In genomic region chr7:12436896-12437535, GRCh38 we compare ENCODE assay signal across 12 cellular contexts. TPM values are rescaled to one million over a fixed set of nuclear protein-coding genes. Genes with fewer than 3 reads are reported as not detected.
DNase-seq lines count a peak whose midpoint lies in the region; TF ChIP-seq lines count a peak whose summit lies in the region.
"Had no signal": no experiment of that assay in that cellular context is flagged by ENCODE, and none has a peak within 500 bp of the region (broad histone marks: within the 10 kb centered on the region; RNA-seq: fewer than 3 reads in every experiment).

No MANE protein-coding gene starts in this region.

- CTCF ChIA-PET in PC-9 (lab: Charles Lee) = interaction anchor here (0.6 kb wide), 1 partner anchor 343 kb away, joined by 4 read pairs; no protein-coding TSS in a partner anchor

- BruUV-seq in PC-9 (replicated peaks; lab: Mats Ljungman, UMichigan) = no TSS peak

- intact Hi-C loops in sigmoid colon (cut with DNase I) (no loop called here), PC-9 (cut with micrococcal nuclease; ENCODE audit: unreplicated experiment) (loop anchor here (10.0 kb wide), 1 partner anchor 58 kb away; no protein-coding TSS in a partner anchor)

- H3K4me3 Mint-ChIP-seq in glutamatergic neuron (ENCODE audit: unreplicated experiment) = no peak overlapping the region
- H3K4me3 Mint-ChIP-seq: type B pancreatic cell had no signal

- H4K20me1 ChIP-seq in PC-9 (ENCODE audit: insufficient read depth) = no peaks in the 10 kb centered on the region

- TF ChIP-seq CTCF in glutamatergic neuron (IDR thresholded peaks at IDR 0.05; ENCODE audit: partially characterized antibody, unreplicated experiment) (no peak), sigmoid colon (IDR thresholded peaks at IDR 0.05) (no peak), PC-9 (conservative IDR thresholded peaks at IDR 0.05) (no peak)

- no peaks in the 10 kb centered on the region for H3K27me3 ChIP-seq in sigmoid colon
- no peaks in the 10 kb centered on the region for H3K27me3 ChIP-seq in PC-9 (ENCODE audit: insufficient read depth, low read depth)
- H3K27me3 ChIP-seq: adrenal gland, neutrophil had no signal

- H3K9me3 Mint-ChIP-seq in glutamatergic neuron (ENCODE audit: unreplicated experiment) = peaks cover 7% of the 10 kb centered on the region
- H3K9me3 Mint-ChIP-seq: type B pancreatic cell had no signal

- DNase-seq in COR-L47 (lab: John Stamatoyannopoulos, UW) (peak; percentile 83), HuH-7 (ENCODE audit: low spot score) (peak; percentile 9), NOMO-1 treated with dmso at 0.1 percent for 144 hours (lab: John Stamatoyannopoulos, UW; ENCODE audit: unreplicated experiment) (peak; percentile 8), glutamatergic neuron (peak; percentile 44), CD1c-positive myeloid dendritic cell (ENCODE audit: extremely low spot score) (no peak), sigmoid colon (no peak), PC-9 (no peak)
- DNase-seq in activated CD4-positive, alpha-beta T cell treated with anti-CD3 and anti-CD28 coated beads for 1 hour = no peak
- DNase-seq: adrenal gland, NCI-H510A had no signal

- H3K9me2 ChIP-seq in PC-9 (ENCODE audit: insufficient read depth) = no peaks in the 10 kb centered on the region

- H3K27ac Mint-ChIP-seq in glutamatergic neuron (ENCODE audit: unreplicated experiment) = no peak overlapping the region
- H3K27ac Mint-ChIP-seq: type B pancreatic cell had no signal

- no peaks in the 10 kb centered on the region for H3K27me3 Mint-ChIP-seq in glutamatergic neuron (ENCODE audit: unreplicated experiment)

- WGBS in sigmoid colon, 2 donors = 54 to 68% methylated on average over 7 of the region's 7 CpGs

- H3K4me1 ChIP-seq in sigmoid colon (no peaks in the 10 kb centered on the region), PC-9 (replicated peaks; ENCODE audit: insufficient read depth) (no peaks in the 10 kb centered on the region)
- H3K4me1 ChIP-seq: adrenal gland had no signal

- H3K36me3 Mint-ChIP-seq in glutamatergic neuron (ENCODE audit: unreplicated experiment) = no peaks in the 10 kb centered on the region
- H3K36me3 Mint-ChIP-seq: type B pancreatic cell had no signal

- H3K36me3 ChIP-seq in sigmoid colon = no peaks in the 10 kb centered on the region
- H3K36me3 ChIP-seq in PC-9 (ENCODE audit: low read depth) = no peaks in the 10 kb centered on the region
- H3K36me3 ChIP-seq: adrenal gland, neutrophil had no signal

- POLR2A ChIA-PET in PC-9 (lab: Charles Lee; ENCODE audit: unreplicated experiment) = no interaction called here

- no peaks in the 10 kb centered on the region for H3K4me1 Mint-ChIP-seq in glutamatergic neuron (ENCODE audit: low read depth, unreplicated experiment)

- no peak for TF ChIP-seq EP300 in sigmoid colon (IDR thresholded peaks at IDR 0.05)

- H3F3A ChIP-seq in PC-9 (ENCODE audit: insufficient read depth, low read depth) = no peaks in the 10 kb centered on the region

- H3K27ac ChIP-seq in sigmoid colon (no peak overlapping the region), PC-9 (no peak overlapping the region)
- H3K27ac ChIP-seq: adrenal gland, neutrophil had no signal

- H3K4me2 ChIP-seq in PC-9 = no peak overlapping the region

- H3K79me2 ChIP-seq in PC-9 (ENCODE audit: low read depth) = no peaks in the 10 kb centered on the region

- no peak for TF ChIP-seq POLR2A in sigmoid colon (IDR thresholded peaks at IDR 0.05)

- H3K4me3 ChIP-seq in sigmoid colon (no peak overlapping the region), PC-9 (no peak overlapping the region)
- H3K4me3 ChIP-seq: adrenal gland had no signal

- H2AFZ ChIP-seq in PC-9 = no peak overlapping the region

- H3K9me3 ChIP-seq in sigmoid colon (no peaks in the 10 kb centered on the region), PC-9 (ENCODE audit: insufficient read depth, low read depth) (no peaks in the 10 kb centered on the region)
- H3K9me3 ChIP-seq: adrenal gland, neutrophil had no signal

RNA-seq across cellular contexts. Expression of gene VWDE, which starts 33.4 kb away (rescaled TPM):
- total RNA-seq in glutamatergic neuron (ENCODE audit: unreplicated experiment) (12.4 TPM), sigmoid colon (under 1 TPM in 1 of 4 donors, not detected in 3; 0.27 TPM), PC-9 (2021) (27.3 and 28.8 TPM in 2 replicates)
- polyA plus RNA-seq in sigmoid colon = under 1 TPM in 2 of 3 donors, not detected in 1; under 0.01 to 0.39 TPM

Comparison
In these comparisons a context has a peak if more than half of its experiments do, and no peak if none do; other contexts are left out.
1. DNase-seq: peak in COR-L47 (single experiment), HuH-7 (single experiment), NOMO-1 treated with dmso at 0.1 percent for 144 hours (single experiment) and glutamatergic neuron (single experiment); none in activated CD4-positive, alpha-beta T cell treated with anti-CD3 and anti-CD28 coated beads for 1 hour (single experiment), CD1c-positive myeloid dendritic cell (single experiment), sigmoid colon (single experiment) and PC-9 (0 of 2).
2. RNA of gene VWDE, which starts 33.4 kb away (total RNA-seq): 27.3 to 28.8 TPM in PC-9 and 12.4 TPM in glutamatergic neuron (single experiment); 0.27 TPM in sigmoid colon; every median in the first group is over 10 times any median in the second.